ENCODE assay signal across 8 cellular contexts in genomic region chr3:54374214-54374855, GRCh38.
DNase-seq lines count a peak whose midpoint lies in the region; ATAC-seq and TF ChIP-seq lines count a peak whose summit lies in the region.

No MANE protein-coding gene starts in this region.

- ATAC-seq in right cardiac atrium: no peak
- peak; percentile 60 for ATAC-seq in left ventricle myocardium superior
- no peak for ATAC-seq in HG03442 (IDR thresholded peaks at IDR 0.05; ENCODE audit: unreplicated experiment)
- no peak for ATAC-seq in aorta (ENCODE audit: low FRiP score)

- no peak overlapping the region for H2AFZ ChIP-seq in OCI-LY7 (ENCODE audit: low read length)

- no peaks in the 10 kb centered on the region for H3K4me1 ChIP-seq in cardiac muscle cell (ENCODE audit: low read depth)
- H3K4me1 ChIP-seq in right cardiac atrium (ENCODE audit: control insufficient read depth, insufficient read depth, low read length): peaks cover 15% of the 10 kb centered on the region
- no peaks in the 10 kb centered on the region for H3K4me1 ChIP-seq in OCI-LY7 (ENCODE audit: insufficient read depth, low read length, poor library complexity, severe bottlenecking)
- no peaks in the 10 kb centered on the region for H3K4me1 ChIP-seq in aorta (ENCODE audit: control insufficient read depth in 1 of 2, insufficient read depth in 2 of 2, low read length in 2 of 2)

- H3K36me3 Mint-ChIP-seq in type B pancreatic cell: no peaks in the 10 kb centered on the region

- no peak overlapping the region for H3K4me3 Mint-ChIP-seq in type B pancreatic cell

- H3K27me3 ChIP-seq in cardiac muscle cell (no peaks in the 10 kb centered on the region), right cardiac atrium (ENCODE audit: control insufficient read depth, insufficient read depth) (no peaks in the 10 kb centered on the region), aorta (ENCODE audit: control insufficient read depth in 1 of 2, insufficient read depth in 2 of 2, low read length in 1 of 2) (no peaks in the 10 kb centered on the region)

- no peaks in the 10 kb centered on the region for H3K9me3 Mint-ChIP-seq in type B pancreatic cell

- H3K27me3 Mint-ChIP-seq in type B pancreatic cell: peaks cover 21% of the 10 kb centered on the region

- H3K4me1 Mint-ChIP-seq in type B pancreatic cell (ENCODE audit: unreplicated experiment): peaks cover 7% of the 10 kb centered on the region

- H4K20me1 ChIP-seq in OCI-LY7 (ENCODE audit: insufficient read depth, low read length): no peaks in the 10 kb centered on the region; the same call in 1 of the 2 replicates

- H3K4me3 ChIP-seq in cardiac muscle cell (no peak overlapping the region), right cardiac atrium (ENCODE audit: low read length) (no peak overlapping the region), OCI-LY7 (ENCODE audit: low read depth, low read length, poor library complexity, severe bottlenecking) (no peak overlapping the region), aorta (ENCODE audit: low read length in 2 of 2) (no peak overlapping the region)

- TF ChIP-seq CTCF in cardiac muscle cell (IDR thresholded peaks at IDR 0.05; ENCODE audit: low read depth, low read length) (peak; percentile 53), OCI-LY7 (conservative IDR thresholded peaks at IDR 0.05; ENCODE audit: low read length) (peak; percentile 54; the same call in 1 of the 2 replicates), type B pancreatic cell (conservative IDR thresholded peaks at IDR 0.05) (peak; percentile 67)

- CTCF ChIA-PET in OCI-LY7 (lab: Charles Lee; ENCODE audit: unreplicated experiment): interaction anchor here (1.4 kb wide), 1 partner anchor 435 kb away, joined by 3 read pairs; no protein-coding TSS in a partner anchor

- DNase-seq in cardiac muscle cell (ENCODE audit: low read depth in 1 of 2, low spot score in 1 of 2) (peak; percentile 28 to 54), right cardiac atrium (no peak), OCI-LY7 (ENCODE audit: low spot score) (peak; percentile 3), left ventricle myocardium superior (no peak), type B pancreatic cell (ENCODE audit: extremely low spot score, unreplicated experiment) (no peak), MV-4-11 (lab: John Stamatoyannopoulos, UW) (no peak), aorta (no peak)

- no peaks in the 10 kb centered on the region for H3K36me3 ChIP-seq in cardiac muscle cell
- no peaks in the 10 kb centered on the region for H3K36me3 ChIP-seq in OCI-LY7 (ENCODE audit: insufficient read depth, low read length)
- H3K36me3 ChIP-seq in aorta (ENCODE audit: control insufficient read depth in 1 of 2, insufficient read depth in 2 of 2, low read length in 1 of 2): no peaks in the 10 kb centered on the region

- POLR2A ChIA-PET in OCI-LY7 (lab: Charles Lee): no interaction called here

- no TSS peak for BruUV-seq in OCI-LY7 (replicated peaks; lab: Mats Ljungman, UMichigan)

- H3K27ac ChIP-seq in cardiac muscle cell: no peak overlapping the region
- H3K27ac ChIP-seq in right cardiac atrium (ENCODE audit: low read length): no peak overlapping the region
- H3K27ac ChIP-seq in OCI-LY7 (ENCODE audit: low read depth, low read length, poor library complexity, severe bottlenecking): no peak overlapping the region
- H3K27ac ChIP-seq in aorta (ENCODE audit: low read depth in 1 of 2, low read length in 2 of 2): no peak overlapping the region

- intact Hi-C loops in right cardiac atrium (cut with DNase I): loop anchor here in 1 of 4 donors (10.0 kb wide), 2 partner anchors 230 to 430 kb away; no protein-coding TSS in a partner anchor
- intact Hi-C loops in OCI-LY7 (cut with micrococcal nuclease; ENCODE audit: unreplicated experiment): no loop called here
- intact Hi-C loops in left ventricle myocardium superior (cut with micrococcal nuclease): loop anchor here (10.0 kb wide), 1 partner anchor 230 kb away; no protein-coding TSS in a partner anchor
- intact Hi-C loops in aorta (cut with DNase I): loop anchor here in 1 of 2 donors (2.0 kb wide), 1 partner anchor 228 kb away; no protein-coding TSS in a partner anchor

- no peak overlapping the region for H3K27ac Mint-ChIP-seq in type B pancreatic cell

- no peaks in the 10 kb centered on the region for H3K9me2 ChIP-seq in OCI-LY7 (ENCODE audit: insufficient read depth, low read length)

- H3K79me2 ChIP-seq in OCI-LY7 (ENCODE audit: insufficient read depth, low read depth, low read length): no peaks in the 10 kb centered on the region

- no peak overlapping the region for H3K4me2 ChIP-seq in OCI-LY7 (ENCODE audit: low read length)

- WGBS in right cardiac atrium: 74% methylated on average over 8 of the region's 8 CpGs
- WGBS in aorta, 2 donors: 85 to 90% methylated on average over 8 of the region's 8 CpGs

- H3K9me3 ChIP-seq in cardiac muscle cell (ENCODE audit: low read depth) (no peaks in the 10 kb centered on the region), right cardiac atrium (ENCODE audit: control insufficient read depth, low read length) (no peaks in the 10 kb centered on the region), OCI-LY7 (ENCODE audit: low read length) (no peaks in the 10 kb centered on the region), aorta (ENCODE audit: control insufficient read depth, low read length) (no peaks in the 10 kb centered on the region)

Comparison
In these comparisons a context has a peak if more than half of its experiments do, and no peak if none do; other contexts are left out.
1. DNase-seq: peak in cardiac muscle cell (2 of 2) and OCI-LY7 (single experiment); none in right cardiac atrium (0 of 3), left ventricle myocardium superior (single experiment), type B pancreatic cell (single experiment), MV-4-11 (single experiment) and aorta (0 of 2).
2. Peak in every context shown above with its lines, with median percentiles within 50 percentile points of each other: CTCF ChIP-seq.